In the genomic region with DNA sequence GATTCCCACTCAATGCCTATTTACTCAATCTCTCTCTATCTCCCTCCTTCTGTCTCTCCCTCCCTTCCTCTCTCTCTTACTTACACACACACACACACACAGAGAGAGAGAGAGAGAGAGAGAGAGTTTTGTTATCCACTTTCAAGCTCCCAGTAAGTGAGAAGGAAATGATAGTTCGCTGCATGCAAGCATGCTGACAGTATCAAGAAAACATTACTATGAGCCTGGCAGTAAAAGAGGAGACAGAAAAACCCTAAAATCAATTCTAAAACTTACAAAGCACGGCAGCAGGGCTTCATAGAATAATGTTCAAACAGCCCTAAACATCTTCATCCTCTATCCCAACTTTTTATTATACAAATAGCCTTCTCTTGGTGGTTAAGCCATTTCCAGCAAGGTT, we compare ENCODE assay signal across 1 cellular context.
TF ChIP-seq lines count a peak whose summit lies in the region.

No MANE protein-coding gene starts in this region.

TF ChIP-seq in GM12878, 131 proteins besides CTCF, POLR2A, EP300 and RAD21 (continued from another document):
- TF ChIP-seq, protein P1, sequence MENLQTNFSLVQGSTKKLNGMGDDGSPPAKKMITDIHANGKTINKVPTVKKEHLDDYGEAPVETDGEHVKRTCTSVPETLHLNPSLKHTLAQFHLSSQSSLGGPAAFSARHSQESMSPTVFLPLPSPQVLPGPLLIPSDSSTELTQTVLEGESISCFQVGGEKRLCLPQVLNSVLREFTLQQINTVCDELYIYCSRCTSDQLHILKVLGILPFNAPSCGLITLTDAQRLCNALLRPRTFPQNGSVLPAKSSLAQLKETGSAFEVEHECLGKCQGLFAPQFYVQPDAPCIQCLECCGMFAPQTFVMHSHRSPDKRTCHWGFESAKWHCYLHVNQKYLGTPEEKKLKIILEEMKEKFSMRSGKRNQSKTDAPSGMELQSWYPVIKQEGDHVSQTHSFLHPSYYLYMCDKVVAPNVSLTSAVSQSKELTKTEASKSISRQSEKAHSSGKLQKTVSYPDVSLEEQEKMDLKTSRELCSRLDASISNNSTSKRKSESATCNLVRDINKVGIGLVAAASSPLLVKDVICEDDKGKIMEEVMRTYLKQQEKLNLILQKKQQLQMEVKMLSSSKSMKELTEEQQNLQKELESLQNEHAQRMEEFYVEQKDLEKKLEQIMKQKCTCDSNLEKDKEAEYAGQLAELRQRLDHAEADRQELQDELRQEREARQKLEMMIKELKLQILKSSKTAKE (IDR thresholded peaks at IDR 0.05; ENCODE audit: low read depth, poor library complexity, severe bottlenecking), result no peak
- TF ChIP-seq, protein P2, sequence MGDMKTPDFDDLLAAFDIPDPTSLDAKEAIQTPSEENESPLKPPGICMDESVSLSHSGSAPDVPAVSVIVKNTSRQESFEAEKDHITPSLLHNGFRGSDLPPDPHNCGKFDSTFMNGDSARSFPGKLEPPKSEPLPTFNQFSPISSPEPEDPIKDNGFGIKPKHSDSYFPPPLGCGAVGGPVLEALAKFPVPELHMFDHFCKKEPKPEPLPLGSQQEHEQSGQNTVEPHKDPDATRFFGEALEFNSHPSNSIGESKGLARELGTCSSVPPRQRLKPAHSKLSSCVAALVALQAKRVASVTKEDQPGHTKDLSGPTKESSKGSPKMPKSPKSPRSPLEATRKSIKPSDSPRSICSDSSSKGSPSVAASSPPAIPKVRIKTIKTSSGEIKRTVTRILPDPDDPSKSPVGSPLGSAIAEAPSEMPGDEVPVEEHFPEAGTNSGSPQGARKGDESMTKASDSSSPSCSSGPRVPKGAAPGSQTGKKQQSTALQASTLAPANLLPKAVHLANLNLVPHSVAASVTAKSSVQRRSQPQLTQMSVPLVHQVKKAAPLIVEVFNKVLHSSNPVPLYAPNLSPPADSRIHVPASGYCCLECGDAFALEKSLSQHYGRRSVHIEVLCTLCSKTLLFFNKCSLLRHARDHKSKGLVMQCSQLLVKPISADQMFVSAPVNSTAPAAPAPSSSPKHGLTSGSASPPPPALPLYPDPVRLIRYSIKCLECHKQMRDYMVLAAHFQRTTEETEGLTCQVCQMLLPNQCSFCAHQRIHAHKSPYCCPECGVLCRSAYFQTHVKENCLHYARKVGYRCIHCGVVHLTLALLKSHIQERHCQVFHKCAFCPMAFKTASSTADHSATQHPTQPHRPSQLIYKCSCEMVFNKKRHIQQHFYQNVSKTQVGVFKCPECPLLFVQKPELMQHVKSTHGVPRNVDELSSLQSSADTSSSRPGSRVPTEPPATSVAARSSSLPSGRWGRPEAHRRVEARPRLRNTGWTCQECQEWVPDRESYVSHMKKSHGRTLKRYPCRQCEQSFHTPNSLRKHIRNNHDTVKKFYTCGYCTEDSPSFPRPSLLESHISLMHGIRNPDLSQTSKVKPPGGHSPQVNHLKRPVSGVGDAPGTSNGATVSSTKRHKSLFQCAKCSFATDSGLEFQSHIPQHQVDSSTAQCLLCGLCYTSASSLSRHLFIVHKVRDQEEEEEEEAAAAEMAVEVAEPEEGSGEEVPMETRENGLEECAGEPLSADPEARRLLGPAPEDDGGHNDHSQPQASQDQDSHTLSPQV (IDR thresholded peaks at IDR 0.05), result no peak
- TF ChIP-seq JUNB (IDR thresholded peaks at IDR 0.05), result no peak
- TF ChIP-seq, protein P3, sequence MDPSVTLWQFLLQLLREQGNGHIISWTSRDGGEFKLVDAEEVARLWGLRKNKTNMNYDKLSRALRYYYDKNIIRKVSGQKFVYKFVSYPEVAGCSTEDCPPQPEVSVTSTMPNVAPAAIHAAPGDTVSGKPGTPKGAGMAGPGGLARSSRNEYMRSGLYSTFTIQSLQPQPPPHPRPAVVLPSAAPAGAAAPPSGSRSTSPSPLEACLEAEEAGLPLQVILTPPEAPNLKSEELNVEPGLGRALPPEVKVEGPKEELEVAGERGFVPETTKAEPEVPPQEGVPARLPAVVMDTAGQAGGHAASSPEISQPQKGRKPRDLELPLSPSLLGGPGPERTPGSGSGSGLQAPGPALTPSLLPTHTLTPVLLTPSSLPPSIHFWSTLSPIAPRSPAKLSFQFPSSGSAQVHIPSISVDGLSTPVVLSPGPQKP (IDR thresholded peaks at IDR 0.05; ENCODE audit: low read depth, low read length), result no peak
- no peak for TF ChIP-seq SP1 (IDR thresholded peaks at IDR 0.05; ENCODE audit: low read depth, low read length)
- no peak for TF ChIP-seq SMAD1 (IDR thresholded peaks at IDR 0.05; ENCODE audit: low read depth, partially characterized antibody)
- no peak for TF ChIP-seq CHD4 (IDR thresholded peaks at IDR 0.05)
- no peak for TF ChIP-seq RUNX3 (IDR thresholded peaks at IDR 0.05; ENCODE audit: low read length)
- TF ChIP-seq TCF3 (IDR thresholded peaks at IDR 0.05; ENCODE audit: borderline replicate concordance, insufficient read depth, low read depth, low read length), result no peak
- no peak for TF ChIP-seq BMI1 (IDR thresholded peaks at IDR 0.05; ENCODE audit: borderline replicate concordance)
- TF ChIP-seq, protein P4, sequence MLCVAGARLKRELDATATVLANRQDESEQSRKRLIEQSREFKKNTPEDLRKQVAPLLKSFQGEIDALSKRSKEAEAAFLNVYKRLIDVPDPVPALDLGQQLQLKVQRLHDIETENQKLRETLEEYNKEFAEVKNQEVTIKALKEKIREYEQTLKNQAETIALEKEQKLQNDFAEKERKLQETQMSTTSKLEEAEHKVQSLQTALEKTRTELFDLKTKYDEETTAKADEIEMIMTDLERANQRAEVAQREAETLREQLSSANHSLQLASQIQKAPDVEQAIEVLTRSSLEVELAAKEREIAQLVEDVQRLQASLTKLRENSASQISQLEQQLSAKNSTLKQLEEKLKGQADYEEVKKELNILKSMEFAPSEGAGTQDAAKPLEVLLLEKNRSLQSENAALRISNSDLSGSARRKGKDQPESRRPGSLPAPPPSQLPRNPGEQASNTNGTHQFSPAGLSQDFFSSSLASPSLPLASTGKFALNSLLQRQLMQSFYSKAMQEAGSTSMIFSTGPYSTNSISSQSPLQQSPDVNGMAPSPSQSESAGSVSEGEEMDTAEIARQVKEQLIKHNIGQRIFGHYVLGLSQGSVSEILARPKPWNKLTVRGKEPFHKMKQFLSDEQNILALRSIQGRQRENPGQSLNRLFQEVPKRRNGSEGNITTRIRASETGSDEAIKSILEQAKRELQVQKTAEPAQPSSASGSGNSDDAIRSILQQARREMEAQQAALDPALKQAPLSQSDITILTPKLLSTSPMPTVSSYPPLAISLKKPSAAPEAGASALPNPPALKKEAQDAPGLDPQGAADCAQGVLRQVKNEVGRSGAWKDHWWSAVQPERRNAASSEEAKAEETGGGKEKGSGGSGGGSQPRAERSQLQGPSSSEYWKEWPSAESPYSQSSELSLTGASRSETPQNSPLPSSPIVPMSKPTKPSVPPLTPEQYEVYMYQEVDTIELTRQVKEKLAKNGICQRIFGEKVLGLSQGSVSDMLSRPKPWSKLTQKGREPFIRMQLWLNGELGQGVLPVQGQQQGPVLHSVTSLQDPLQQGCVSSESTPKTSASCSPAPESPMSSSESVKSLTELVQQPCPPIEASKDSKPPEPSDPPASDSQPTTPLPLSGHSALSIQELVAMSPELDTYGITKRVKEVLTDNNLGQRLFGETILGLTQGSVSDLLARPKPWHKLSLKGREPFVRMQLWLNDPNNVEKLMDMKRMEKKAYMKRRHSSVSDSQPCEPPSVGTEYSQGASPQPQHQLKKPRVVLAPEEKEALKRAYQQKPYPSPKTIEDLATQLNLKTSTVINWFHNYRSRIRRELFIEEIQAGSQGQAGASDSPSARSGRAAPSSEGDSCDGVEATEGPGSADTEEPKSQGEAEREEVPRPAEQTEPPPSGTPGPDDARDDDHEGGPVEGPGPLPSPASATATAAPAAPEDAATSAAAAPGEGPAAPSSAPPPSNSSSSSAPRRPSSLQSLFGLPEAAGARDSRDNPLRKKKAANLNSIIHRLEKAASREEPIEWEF (IDR thresholded peaks at IDR 0.05; ENCODE audit: insufficient replicate concordance, low read depth, low read length), result no peak
TF ChIP-seq in GM12878: peak in this region for 0.
